In the genomic region with DNA sequence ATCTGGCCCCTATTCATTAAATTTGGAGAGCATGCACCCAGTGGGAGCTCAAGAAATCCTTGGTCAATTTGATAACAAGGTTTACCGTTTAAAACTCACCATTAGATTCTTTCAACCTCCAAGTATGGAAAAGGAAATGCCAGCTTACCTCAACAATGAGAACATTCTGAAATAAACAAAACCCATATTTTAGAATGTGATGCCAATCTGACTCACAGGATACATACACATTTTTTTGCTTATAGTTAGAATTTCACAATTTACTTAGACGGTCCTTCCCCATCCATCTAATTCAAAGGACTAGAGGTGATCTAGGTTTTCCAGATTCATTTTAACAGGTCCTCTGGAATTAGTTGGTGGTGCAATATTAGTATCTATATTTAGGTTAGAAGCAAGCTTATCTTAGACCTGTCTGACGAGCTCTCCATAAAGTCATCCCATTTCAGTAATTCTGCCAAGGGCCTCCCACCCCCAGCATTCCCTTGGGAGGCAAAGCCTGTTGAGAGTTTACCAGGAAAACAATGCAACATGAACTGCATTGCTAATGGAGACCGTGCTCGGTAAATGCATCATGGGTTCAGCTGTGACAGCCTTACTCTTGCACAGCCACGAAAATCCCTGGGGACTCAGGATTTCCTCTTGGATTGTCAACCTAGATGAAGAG, we compare ENCODE assay signal across 13 cellular contexts.
DNase-seq lines count a peak whose midpoint lies in the region; ATAC-seq, FAIRE-seq and TF ChIP-seq lines count a peak whose summit lies in the region.
"Had no signal": no experiment of that assay in that cellular context is flagged by ENCODE, and none has a peak within 500 bp of the region (broad histone marks: within the 10 kb centered on the region; RNA-seq: fewer than 3 reads in every experiment).

No MANE protein-coding gene starts in this region.

- no peak overlapping the region for H3K27ac ChIP-seq in vagina
- H3K27ac ChIP-seq in small intestine (ENCODE audit: low read depth in 1 of 2, low read length in 1 of 2), result no peak overlapping the region

- H3K36me3 ChIP-seq in mucosa of descending colon (ENCODE audit: low read depth) (no peaks in the 10 kb centered on the region), vagina (no peaks in the 10 kb centered on the region), small intestine (ENCODE audit: control insufficient read depth in 2 of 2, insufficient read depth in 2 of 2, low read length in 2 of 2) (no peaks in the 10 kb centered on the region)

- H3K9me3 ChIP-seq in mucosa of descending colon, result no peaks in the 10 kb centered on the region
- H3K9me3 ChIP-seq in vagina, result no peaks in the 10 kb centered on the region
- H3K9me3 ChIP-seq in small intestine (ENCODE audit: control insufficient read depth, low read depth), result no peaks in the 10 kb centered on the region
- H3K9me3 ChIP-seq: Caco-2 had no signal

- 79 to 85% (median 80%) methylated on average over 6 of the region's 6 CpGs for WGBS in small intestine, 3 donors

- H3K4me3 Mint-ChIP-seq in natural killer cell treated with Interleukin-12 subunit alpha and Interleukin-12 subunit beta and Interleukin-15 and Interleukin-18, amount 100 ng/mL, for 72 hours, result no peak overlapping the region
- H3K4me3 Mint-ChIP-seq: mesothelial cell of epicardium had no signal

- TF ChIP-seq CTCF in mucosa of descending colon (IDR thresholded peaks at IDR 0.05) (no peak), vagina (IDR thresholded peaks at IDR 0.05) (no peak)

- ATAC-seq in natural killer cell treated with Interleukin-12 subunit alpha and Interleukin-12 subunit beta and Interleukin-15 and Interleukin-18, amount 100 ng/mL, for 72 hours, result no peak
- no peak for ATAC-seq in mucosa of descending colon

- no peaks in the 10 kb centered on the region for H3K4me1 Mint-ChIP-seq in natural killer cell treated with Interleukin-12 subunit alpha and Interleukin-12 subunit beta and Interleukin-15 and Interleukin-18, amount 100 ng/mL, for 72 hours (ENCODE audit: low read depth in 2 of 2)

- no peak overlapping the region for H3K27ac Mint-ChIP-seq in natural killer cell treated with Interleukin-12 subunit alpha and Interleukin-12 subunit beta and Interleukin-15 and Interleukin-18, amount 100 ng/mL, for 72 hours
- H3K27ac Mint-ChIP-seq: mesothelial cell of epicardium had no signal

- H3K36me3 Mint-ChIP-seq in natural killer cell treated with Interleukin-12 subunit alpha and Interleukin-12 subunit beta and Interleukin-15 and Interleukin-18, amount 100 ng/mL, for 72 hours, result no peaks in the 10 kb centered on the region

- DNase-seq in Daoy (ENCODE audit: low read depth), result peak; percentile 16
- DNase-seq in NCI-H187 (lab: John Stamatoyannopoulos, UW), result peak; percentile 25 to 69
- DNase-seq in amniotic epithelial cell (ENCODE audit: low read depth), result peak; percentile 79
- DNase-seq in hepatic stellate cell (ENCODE audit: low spot score), result peak; percentile 8
- no peak for DNase-seq in natural killer cell treated with Interleukin-12 subunit alpha and Interleukin-12 subunit beta and Interleukin-15 and Interleukin-18, amount 100 ng/mL, for 72 hours (ENCODE audit: low spot score)
- no peak for DNase-seq in mucosa of descending colon
- no peak for DNase-seq in vagina (ENCODE audit: extremely low spot score in 2 of 2)
- DNase-seq in small intestine, result no peak
- DNase-seq: activated T-cell treated with anti-CD3 and anti-CD28 coated beads, Interleukin-2, amount 50 U/mL, for 1 hour; Caco-2; head of caudate nucleus; MV-4-11 had no signal

- no peaks in the 10 kb centered on the region for H3K9me3 Mint-ChIP-seq in natural killer cell treated with Interleukin-12 subunit alpha and Interleukin-12 subunit beta and Interleukin-15 and Interleukin-18, amount 100 ng/mL, for 72 hours

- H3K4me1 ChIP-seq in mucosa of descending colon (ENCODE audit: low read depth) (no peaks in the 10 kb centered on the region), vagina (no peaks in the 10 kb centered on the region), small intestine (ENCODE audit: control insufficient read depth in 2 of 2, insufficient read depth in 1 of 2, low read depth in 1 of 2, low read length in 1 of 2) (no peaks in the 10 kb centered on the region)

- TF ChIP-seq POLR2A in vagina (IDR thresholded peaks at IDR 0.05), result no peak

- H3K27me3 Mint-ChIP-seq in natural killer cell treated with Interleukin-12 subunit alpha and Interleukin-12 subunit beta and Interleukin-15 and Interleukin-18, amount 100 ng/mL, for 72 hours, result no peaks in the 10 kb centered on the region

- intact Hi-C loops in mucosa of descending colon (cut with DNase I, micrococcal nuclease), result no loop called here
- intact Hi-C loops in vagina (cut with DNase I), result no loop called here

- H3K4me3 ChIP-seq in mucosa of descending colon, result no peak overlapping the region
- no peak overlapping the region for H3K4me3 ChIP-seq in vagina
- H3K4me3 ChIP-seq in small intestine (ENCODE audit: low read depth in 1 of 2, low read length in 2 of 2), result no peak overlapping the region

- FAIRE-seq in small intestine (lab: Jason Lieb, UNC), result no peak

- H3K27me3 ChIP-seq in vagina (no peaks in the 10 kb centered on the region), small intestine (ENCODE audit: control insufficient read depth in 2 of 2, insufficient read depth in 2 of 2, low read length in 2 of 2) (no peaks in the 10 kb centered on the region)

Comparison
In these comparisons a context has a peak if more than half of its experiments do, and no peak if none do; other contexts are left out.
1. DNase-seq: peak in Daoy (single experiment), NCI-H187 (2 of 2), amniotic epithelial cell (single experiment) and hepatic stellate cell (single experiment); none in natural killer cell treated with Interleukin-12 subunit alpha and Interleukin-12 subunit beta and Interleukin-15 and Interleukin-18, amount 100 ng/mL, for 72 hours (single experiment), mucosa of descending colon (0 of 3), vagina (0 of 2) and small intestine (single experiment).